ENCODE assay signal across 8 cellular contexts in genomic region chr15:76932090-76932966, GRCh38. TPM values are rescaled to one million over a fixed set of nuclear protein-coding genes. Genes with fewer than 3 reads are reported as not detected.
DNase-seq lines count a peak whose midpoint lies in the region; ATAC-seq and TF ChIP-seq lines count a peak whose summit lies in the region.

No MANE protein-coding gene starts in this region.

- intact Hi-C loops in activated CD4-positive, alpha-beta T cell treated with anti-CD3 and anti-CD28 coated beads for 36 hours (cut with DNase I, micrococcal nuclease) = loop anchor here in 1 of 2 experiments (5.0 kb wide), 1 partner anchor 1480 kb away; the partner anchor contains the start of gene SIN3A
- intact Hi-C loops in mucosa of descending colon (cut with DNase I, micrococcal nuclease) = no loop called here

- POLR2A ChIA-PET in activated CD4-positive, alpha-beta T cell treated with anti-CD3 and anti-CD28 coated beads for 36 hours (lab: Charles Lee) = no interaction called here

- H3K4me1 ChIP-seq in mucosa of descending colon (ENCODE audit: low read depth) = peaks cover 11% of the 10 kb centered on the region

- ATAC-seq in activated CD4-positive, alpha-beta T cell treated with anti-CD3 and anti-CD28 coated beads for 36 hours = no peak
- no peak for ATAC-seq in central memory CD8-positive, alpha-beta T cell (replicated peaks; ENCODE audit: extremely low read depth, poor library complexity, severe bottlenecking)
- ATAC-seq in mucosa of descending colon = no peak
- no peak for ATAC-seq in GM21786 (IDR thresholded peaks at IDR 0.05; ENCODE audit: unreplicated experiment)
- ATAC-seq in GM21717 (IDR thresholded peaks at IDR 0.05; ENCODE audit: unreplicated experiment) = no peak
- no peak for ATAC-seq in activated CD4-positive, CD25-positive, alpha-beta regulatory T cell treated with anti-CD3 and anti-CD28 coated beads, Interleukin-2, amount 50 U/mL, for 24 hours

- H3K27ac Mint-ChIP-seq in activated CD4-positive, alpha-beta T cell treated with anti-CD3 and anti-CD28 coated beads for 36 hours = peak overlapping the region; percentile 78
- H3K27ac Mint-ChIP-seq in central memory CD8-positive, alpha-beta T cell (ENCODE audit: low read depth) = peak overlapping the region; percentile 76

- H3K36me3 Mint-ChIP-seq in activated CD4-positive, alpha-beta T cell treated with anti-CD3 and anti-CD28 coated beads for 36 hours (ENCODE audit: low read depth) = peaks cover 23% of the 10 kb centered on the region
- peaks cover 11% of the 10 kb centered on the region for H3K36me3 Mint-ChIP-seq in central memory CD8-positive, alpha-beta T cell (ENCODE audit: insufficient read depth)

- no peaks in the 10 kb centered on the region for H3K36me3 ChIP-seq in mucosa of descending colon (ENCODE audit: low read depth)

- H3K4me1 Mint-ChIP-seq in activated CD4-positive, alpha-beta T cell treated with anti-CD3 and anti-CD28 coated beads for 36 hours = peaks cover 33% of the 10 kb centered on the region
- peaks cover 24% of the 10 kb centered on the region for H3K4me1 Mint-ChIP-seq in central memory CD8-positive, alpha-beta T cell

- H3K9me3 Mint-ChIP-seq in activated CD4-positive, alpha-beta T cell treated with anti-CD3 and anti-CD28 coated beads for 36 hours (ENCODE audit: low read depth) = no peaks in the 10 kb centered on the region
- no peaks in the 10 kb centered on the region for H3K9me3 Mint-ChIP-seq in central memory CD8-positive, alpha-beta T cell

- peak overlapping the region; percentile 73 for H3K4me3 ChIP-seq in mucosa of descending colon

- CTCF ChIA-PET in activated CD4-positive, alpha-beta T cell treated with anti-CD3 and anti-CD28 coated beads for 36 hours (lab: Charles Lee) = interaction anchor here (0.7 to 1.3 kb wide), 5 partner anchors 9 to 66 kb away, joined by 3 to 5 read pairs (median 4); no protein-coding TSS in a partner anchor

- no peaks in the 10 kb centered on the region for H3K27me3 Mint-ChIP-seq in activated CD4-positive, alpha-beta T cell treated with anti-CD3 and anti-CD28 coated beads for 36 hours
- H3K27me3 Mint-ChIP-seq in central memory CD8-positive, alpha-beta T cell = no peaks in the 10 kb centered on the region

- TF ChIP-seq CTCF in mucosa of descending colon (IDR thresholded peaks at IDR 0.05) = no peak

- no peak for DNase-seq in activated CD4-positive, alpha-beta T cell treated with anti-CD3 and anti-CD28 coated beads for 36 hours
- no peak for DNase-seq in activated CD4-positive, alpha-beta T cell treated with anti-CD3 and anti-CD28 coated beads, Interleukin-2, amount 50 U/mL, for 48 hours
- peak; percentile 27 for DNase-seq in NCI-H526 treated with DMSO at 0.1 percent for 48 hours (lab: John Stamatoyannopoulos, UW)
- DNase-seq in central memory CD8-positive, alpha-beta T cell (ENCODE audit: low spot score in 2 of 2) = no peak
- peak in 1 of 3 donors; percentile 21 for DNase-seq in mucosa of descending colon

- peak overlapping the region; percentile 81 for H3K4me3 Mint-ChIP-seq in activated CD4-positive, alpha-beta T cell treated with anti-CD3 and anti-CD28 coated beads for 36 hours
- peak overlapping the region; percentile 78 for H3K4me3 Mint-ChIP-seq in central memory CD8-positive, alpha-beta T cell

- H3K9me3 ChIP-seq in mucosa of descending colon = no peaks in the 10 kb centered on the region

RNA-seq across cellular contexts. Expression of gene RCN2, which starts 0.8 kb away (rescaled TPM):
- 10 to 100 TPM; 16.6 to 18.9 TPM for total RNA-seq in activated CD4-positive, alpha-beta T cell treated with anti-CD3 and anti-CD28 coated beads for 36 hours
- total RNA-seq in mucosa of descending colon = 10 to 100 TPM; 25.0 to 33.2 (median 31.9) TPM

RNA-seq across cellular contexts. Expression of gene SCAPER, which starts 27.2 kb away (rescaled TPM):
- total RNA-seq in activated CD4-positive, alpha-beta T cell treated with anti-CD3 and anti-CD28 coated beads for 36 hours = 10 to 100 TPM; 25.9 to 35.2 TPM
- 10 to 100 TPM; 15.8 to 33.1 (median 33.0) TPM for total RNA-seq in mucosa of descending colon
